Comparison of ENCODE assay signal across 12 cellular contexts in the genomic region with DNA sequence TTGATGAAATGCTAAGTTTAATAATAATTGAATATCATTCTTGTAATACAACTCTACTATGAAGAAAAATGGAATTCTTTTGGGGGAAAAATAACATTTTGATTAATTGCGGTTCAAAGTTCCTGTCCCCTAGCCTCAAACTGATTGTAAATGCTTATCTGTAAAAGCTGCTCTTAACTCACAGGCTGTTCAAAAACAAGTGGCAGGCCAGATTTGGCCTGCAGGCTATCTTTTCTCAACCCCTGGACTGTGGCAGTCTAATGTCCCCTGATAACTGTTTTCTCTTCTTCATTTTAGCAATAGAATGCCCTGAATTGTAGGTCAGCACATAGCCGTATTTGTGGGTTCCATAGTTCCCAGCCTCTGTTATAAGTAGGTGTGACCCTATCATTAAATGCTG. TPM values are rescaled to one million over a fixed set of nuclear protein-coding genes. Genes with fewer than 3 reads are reported as not detected.
"Had no signal": no experiment of that assay in that cellular context is flagged by ENCODE, and none has a peak within 500 bp of the region (broad histone marks: within the 10 kb centered on the region; RNA-seq: fewer than 3 reads in every experiment).

No MANE protein-coding gene starts in this region.

- H3K4me3 Mint-ChIP-seq: GM23338, H9, HFFc6 had no signal

- H2AFZ ChIP-seq: GM23248, GM23338 had no signal

- DNase-seq: GM23248, GOT3, H7, H9, HCEC 1CT, HFFc6 had no signal

- H3K4me1 Mint-ChIP-seq: GM23338, H9 had no signal

- H3K4me1 ChIP-seq: HAP-1 had no signal

- FAIRE-seq: H1, H54 had no signal

- H3K9ac ChIP-seq: GM23248 had no signal

- H3K4me2 ChIP-seq: GM23338 had no signal

- H3K36me3 ChIP-seq: HAP-1 had no signal

- H3K9me3 ChIP-seq: HAP-1 had no signal

- H3K27ac Mint-ChIP-seq: GM23338, H9, HFFc6 had no signal

- H3K4me3 ChIP-seq: GM23248, GM23338, HAP-1 had no signal

- H3K27ac ChIP-seq: GM23248 had no signal

- ATAC-seq: GM23338, HCT116 had no signal

RNA-seq across cellular contexts. Expression of a gene that starts 23.5 kb away (rescaled TPM):
- total RNA-seq: GM23248, GM23338, H1, H4, H7, H9, HFFc6 had no signal
- polyA plus RNA-seq: GM23248, GM23338, H1 had no signal
